ENCODE assay signal across 34 cellular contexts in the genomic region with DNA sequence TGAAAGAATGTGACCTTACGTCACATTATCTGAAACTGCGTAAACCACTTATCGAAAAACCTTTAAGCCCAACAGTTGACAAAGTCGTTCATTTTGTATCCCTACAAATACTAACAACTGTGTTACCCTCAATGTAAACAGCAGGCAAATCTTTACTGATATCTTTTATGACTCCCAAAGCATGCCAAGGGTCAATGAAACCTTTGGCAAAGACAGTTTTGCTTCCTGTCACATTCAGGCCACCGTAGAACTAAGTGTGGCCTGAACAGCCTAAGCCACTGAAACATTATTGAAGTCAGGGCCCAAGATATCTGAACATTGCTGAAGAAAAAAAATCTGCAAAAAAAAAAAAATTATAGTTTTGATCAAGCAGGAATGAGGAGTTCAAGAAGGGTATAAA.
"Had no signal": no experiment of that assay in that cellular context is flagged by ENCODE, and none has a peak within 500 bp of the region (broad histone marks: within the 10 kb centered on the region; RNA-seq: fewer than 3 reads in every experiment).

No MANE protein-coding gene starts in this region.

- DNase-seq: Karpas-422, Kasumi-1, MG63, MM.1S, MV-4-11, NCI-H1048, NCI-H1092, NCI-H1092 treated with DMSO at 0.1 percent for 48 hours, NCI-H1105, NCI-H1105 treated with DMSO at 0.1 percent for 48 hours, NCI-H1417, NCI-H1417 treated with DMSO at 0.1 percent for 48 hours, NCI-H1436, NCI-H1436 treated with DMSO at 0.1 percent for 48 hours, NCI-H146, NCI-H1694, NCI-H1694 treated with DMSO at 0.1 percent for 48 hours, NCI-H187, NCI-H187 treated with DMSO at 0.1 percent for 48 hours, NCI-H1930, NCI-H2029, NCI-H2029 treated with DMSO at 0.1 percent for 48 hours, NCI-H2081, NCI-H2081 treated with DMSO at 0.1 percent for 48 hours, NCI-H2107, NCI-H2171, NCI-H2171 treated with DMSO at 0.1 percent for 48 hours, NCI-H2227 treated with DMSO at 0.1 percent for 48 hours, NCI-H226, NCI-H345, NCI-H446, NCI-H446 treated with DMSO at 0.1 percent for 48 hours, NCI-H510A had no signal

- H3K27ac ChIP-seq: KMS-11 had no signal

- H3K4me3 ChIP-seq: MG63 had no signal

- H3K9ac ChIP-seq: KMS-11 had no signal

- H3K9me3 ChIP-seq: MG63 had no signal

- H3K36me3 ChIP-seq: MG63 had no signal
